Comparison of ENCODE assay signal across 8 cellular contexts in genomic region chr5:155759252-155759651, GRCh38.
"Had no signal": no experiment of that assay in that cellular context is flagged by ENCODE, and none has a peak within 500 bp of the region (broad histone marks: within the 10 kb centered on the region; RNA-seq: fewer than 3 reads in every experiment).

No MANE protein-coding gene starts in this region.

- FAIRE-seq: G401.6, GM12878, GM12891, GM12892, GM18507, GM19239 had no signal

- H3K4me3 ChIP-seq: GM12878 had no signal

- DNase-seq: GDM1, GF-D8 had no signal

- ATAC-seq: GM12878 had no signal
